In the genomic region with DNA sequence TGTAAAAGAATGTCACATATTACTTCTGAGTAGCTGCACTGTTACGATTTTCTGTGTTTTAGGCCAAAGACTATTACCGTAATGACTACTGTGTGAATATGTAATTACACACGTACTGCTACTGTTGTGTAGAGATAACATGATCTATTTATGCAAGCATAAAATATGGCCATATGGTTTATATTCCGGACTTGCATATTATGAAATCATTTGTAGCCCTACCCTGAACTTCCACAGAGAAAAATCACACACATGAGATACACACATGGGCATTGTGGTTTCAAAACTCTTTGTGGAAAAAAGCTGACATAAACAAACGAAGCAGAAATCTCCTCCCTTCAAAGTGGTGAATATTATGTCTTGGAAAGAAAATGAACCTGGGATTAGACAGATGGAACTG, we compare ENCODE assay signal across 16 cellular contexts.
DNase-seq lines count a peak whose midpoint lies in the region; TF ChIP-seq lines count a peak whose summit lies in the region.
"Had no signal": no experiment of that assay in that cellular context is flagged by ENCODE, and none has a peak within 500 bp of the region (broad histone marks: within the 10 kb centered on the region; RNA-seq: fewer than 3 reads in every experiment).

No MANE protein-coding gene starts in this region.

- H3K27me3 ChIP-seq in brain microvascular endothelial cell (replicated peaks), result no peaks in the 10 kb centered on the region
- no peaks in the 10 kb centered on the region for H3K27me3 ChIP-seq in BE2C
- H3K27me3 ChIP-seq: BLaER1 treated with 17β-estradiol and CSF1 and Interleukin-3, amounts not matched to agents 10 nM and 100 nM had no signal

- H3K27ac ChIP-seq in brain microvascular endothelial cell, result no peak overlapping the region
- H3K27ac ChIP-seq: BLaER1 treated with 17β-estradiol and CSF1 and Interleukin-3, amounts not matched to agents 10 nM and 100 nM; HL-60 had no signal

- no peaks in the 10 kb centered on the region for H3K36me3 ChIP-seq in brain microvascular endothelial cell (replicated peaks)
- no peaks in the 10 kb centered on the region for H3K36me3 ChIP-seq in BE2C
- H3K36me3 ChIP-seq: BLaER1 treated with 17β-estradiol and CSF1 and Interleukin-3, amounts not matched to agents 10 nM and 100 nM had no signal

- DNase-seq in AG09319 (ENCODE audit: extremely low read depth, low read depth) (peak; percentile 61), NCI-H1694 (lab: John Stamatoyannopoulos, UW) (peak; percentile 89), cerebellar cortex (ENCODE audit: low spot score) (peak; percentile 64), fibroblast of the conjunctiva (ENCODE audit: low read depth) (peak; percentile 23), brain microvascular endothelial cell (no peak), putamen (ENCODE audit: low spot score) (no peak), BE2C (no peak)
- no peak for DNase-seq in NK-92 treated with Interleukin-12 subunit alpha and Interleukin-12 subunit beta, amount 100 ng/mL, for 24 hours (lab: John Stamatoyannopoulos, UW)
- DNase-seq: 8988T, DMS153, H7, NCI-H1105 treated with DMSO at 0.1 percent for 48 hours, NCI-H1930, NCI-H510A treated with DMSO at 0.1 percent for 48 hours had no signal

- H3K4me3 ChIP-seq in brain microvascular endothelial cell (ENCODE audit: low read depth, low read length) (no peak overlapping the region), BE2C (ENCODE audit: low read depth, low read length) (no peak overlapping the region)
- H3K4me3 ChIP-seq: BLaER1 treated with 17β-estradiol and CSF1 and Interleukin-3, amounts not matched to agents 10 nM and 100 nM had no signal

- H3K9me3 ChIP-seq in BE2C, result no peaks in the 10 kb centered on the region; the same call in 1 of the 2 replicates

- in situ Hi-C loops in brain microvascular endothelial cell (cut with HindIII; ENCODE audit: low pct_ligation_motif_present, low sequenced_read_pairs), result no loop called here

- no peaks in the 10 kb centered on the region for H3K4me1 ChIP-seq in BE2C
- H3K4me1 ChIP-seq: BLaER1 treated with 17β-estradiol and CSF1 and Interleukin-3, amounts not matched to agents 10 nM and 100 nM had no signal

- no peak for TF ChIP-seq CTCF in AG09319 (IDR thresholded peaks at IDR 0.05; ENCODE audit: low read depth, low read length)
- TF ChIP-seq CTCF in brain microvascular endothelial cell (IDR thresholded peaks at IDR 0.05; ENCODE audit: low read depth, low read length, missing control alignments), result no peak
- TF ChIP-seq CTCF in BE2C (IDR thresholded peaks at IDR 0.05; ENCODE audit: low read depth, low read length), result no peak

Comparison
In these comparisons a context has a peak if more than half of its experiments do, and no peak if none do; other contexts are left out.
1. DNase-seq: peak in AG09319 (single experiment), NCI-H1694 (single experiment), cerebellar cortex (single experiment) and fibroblast of the conjunctiva (single experiment); none in brain microvascular endothelial cell (single experiment), putamen (single experiment), BE2C (single experiment) and NK-92 treated with Interleukin-12 subunit alpha and Interleukin-12 subunit beta, amount 100 ng/mL, for 24 hours (single experiment).